8 cellular contexts compared by ENCODE assay signal in genomic region chr13:94860981-94861407, GRCh38.
DNase-seq lines count a peak whose midpoint lies in the region; ATAC-seq and TF ChIP-seq lines count a peak whose summit lies in the region.

No MANE protein-coding gene starts in this region.

- H3K36me3 Mint-ChIP-seq in CD4-positive, alpha-beta memory T cell = no peaks in the 10 kb centered on the region

- TF ChIP-seq CTCF in fibroblast of pulmonary artery (IDR thresholded peaks at IDR 0.05; ENCODE audit: low read length, missing control alignments) (no peak), stomach (IDR thresholded peaks at IDR 0.05) (no peak)

- peaks cover 0 to 2% of the 10 kb centered on the region in 2 donors for H3K27me3 Mint-ChIP-seq in CD4-positive, alpha-beta memory T cell

- H3K9me3 Mint-ChIP-seq in CD4-positive, alpha-beta memory T cell = no peaks in the 10 kb centered on the region

- H3K4me1 ChIP-seq in CD4-positive, alpha-beta memory T cell (ENCODE audit: insufficient read depth, low read length) = peaks cover 14% of the 10 kb centered on the region
- H3K4me1 ChIP-seq in stomach = peaks cover 0 to 9% (median 4%) of the 10 kb centered on the region in 4 donors

- POLR2A ChIA-PET in CD4-positive, alpha-beta memory T cell (lab: Charles Lee; ENCODE audit: partially characterized antibody) = no interaction called here

- TF ChIP-seq POLR2A in stomach (IDR thresholded peaks at IDR 0.05) = no peak

- 31 to 47% (median 39%) methylated on average over 8 of the region's 8 CpGs for WGBS in stomach, 5 donors

- in situ Hi-C loops in SK-MEL-5 (cut with HindIII; ENCODE audit: low pct_unique_long_range_greater_than_20kb, low sequenced_read_pairs) = no loop called here
- in situ Hi-C loops in G401 (cut with HindIII; ENCODE audit: low sequenced_read_pairs) = no loop called here

- ATAC-seq in GM21825 (IDR thresholded peaks at IDR 0.05; ENCODE audit: unreplicated experiment) (peak; percentile 76), HG02763 (IDR thresholded peaks at IDR 0.05; ENCODE audit: unreplicated experiment) (no peak)

- no peak overlapping the region for H3K27ac ChIP-seq in CD4-positive, alpha-beta memory T cell (ENCODE audit: low read depth, low read length)
- peak overlapping the region in 1 of 5 donors; percentile 45 for H3K27ac ChIP-seq in stomach

- H3K4me3 Mint-ChIP-seq in CD4-positive, alpha-beta memory T cell = peak overlapping the region; percentile 70 to 92 (median 89)

- H3K36me3 ChIP-seq in CD4-positive, alpha-beta memory T cell (ENCODE audit: insufficient read depth, low read length) = no peaks in the 10 kb centered on the region
- H3K36me3 ChIP-seq in stomach = no peaks in the 10 kb centered on the region

- peak in 3 of 5 donors; percentile 6 to 23 (median 7) for DNase-seq in CD4-positive, alpha-beta memory T cell
- DNase-seq in SK-MEL-5 (ENCODE audit: low read depth, low spot score) (peak; percentile 39), fibroblast of pulmonary artery (ENCODE audit: low read depth) (peak; percentile 31), stomach (no peak), G401 (ENCODE audit: low spot score) (no peak), NCI-H2029 treated with DMSO at 0.1 percent for 48 hours (lab: John Stamatoyannopoulos, UW) (no peak)

- no peaks in the 10 kb centered on the region for H3K27me3 ChIP-seq in CD4-positive, alpha-beta memory T cell (ENCODE audit: insufficient read depth, low read length)
- H3K27me3 ChIP-seq in stomach = peaks cover 0 to 8% (median 0%) of the 10 kb centered on the region in 3 donors

- intact Hi-C loops in CD4-positive, alpha-beta memory T cell (cut with micrococcal nuclease) = no loop called here
- intact Hi-C loops in stomach (cut with DNase I; ENCODE audit: low total_unique reads) = no loop called here

- peak overlapping the region in 6 of 7 donors; percentile 24 to 91 (median 80) for H3K27ac Mint-ChIP-seq in CD4-positive, alpha-beta memory T cell

- peaks cover 5 to 22% (median 14%) of the 10 kb centered on the region in 4 donors for H3K4me1 Mint-ChIP-seq in CD4-positive, alpha-beta memory T cell

- H3K9me3 ChIP-seq in CD4-positive, alpha-beta memory T cell (ENCODE audit: control insufficient read depth in 1 of 2, low read length in 2 of 2) = no peaks in the 10 kb centered on the region
- no peaks in the 10 kb centered on the region for H3K9me3 ChIP-seq in stomach

- no peak for TF ChIP-seq EP300 in stomach (IDR thresholded peaks at IDR 0.05)

- peak overlapping the region; percentile 4 to 5 for H3K4me3 ChIP-seq in CD4-positive, alpha-beta memory T cell (ENCODE audit: low read length in 2 of 2)
- H3K4me3 ChIP-seq in fibroblast of pulmonary artery (replicated peaks; ENCODE audit: low read depth, low read length) (peak overlapping the region; percentile 25), stomach (peak overlapping the region; percentile 9 to 29 (median 23))

- CTCF ChIA-PET in CD4-positive, alpha-beta memory T cell (lab: Charles Lee; ENCODE audit: partially characterized antibody) = no interaction called here

Comparison
In these comparisons a context has a peak if more than half of its experiments do, and no peak if none do; other contexts are left out.
1. DNase-seq: peak in CD4-positive, alpha-beta memory T cell (3 of 5), SK-MEL-5 (single experiment) and fibroblast of pulmonary artery (single experiment); none in stomach (single experiment), G401 (single experiment) and NCI-H2029 treated with DMSO at 0.1 percent for 48 hours (single experiment).
2. Peak in every context shown above with its lines, with median percentiles within 50 percentile points of each other: H3K4me3 ChIP-seq.